ENCODE assay signal across 16 cellular contexts in the genomic region with DNA sequence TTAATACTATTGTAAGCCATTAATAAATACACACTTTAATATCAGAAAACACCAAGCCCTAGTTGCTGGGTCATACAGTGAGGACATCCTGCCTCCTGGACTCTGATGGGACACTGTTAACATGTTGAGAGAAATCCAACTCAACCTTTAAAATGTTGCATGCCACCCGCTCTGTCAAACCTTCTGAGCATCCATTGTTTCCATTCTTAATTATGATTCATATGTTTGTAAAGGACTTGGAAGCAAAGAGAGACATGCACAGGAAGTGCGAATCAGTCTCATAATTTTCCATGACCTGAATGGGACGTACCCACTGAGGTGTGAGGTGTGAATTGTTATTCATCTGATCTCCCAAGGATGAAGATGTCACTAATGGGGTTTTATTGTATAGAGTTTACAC.
DNase-seq lines count a peak whose midpoint lies in the region; FAIRE-seq and TF ChIP-seq lines count a peak whose summit lies in the region.
"Had no signal": no experiment of that assay in that cellular context is flagged by ENCODE, and none has a peak within 500 bp of the region (broad histone marks: within the 10 kb centered on the region; RNA-seq: fewer than 3 reads in every experiment).

No MANE protein-coding gene starts in this region.

- H3K27me3 ChIP-seq in bronchial epithelial cell (ENCODE audit: control insufficient read depth, insufficient read depth, low read length): no peaks in the 10 kb centered on the region

- H3K9me3 Mint-ChIP-seq in activated naive CD4-positive, alpha-beta T cell treated with anti-CD3 and anti-CD28 coated beads for 36 hours: no peaks in the 10 kb centered on the region

- DNase-seq in DMS53 (lab: John Stamatoyannopoulos, UW) (peak; percentile 41), Daoy (ENCODE audit: low read depth) (peak; percentile 7), bronchial epithelial cell (ENCODE audit: low read depth) (peak; percentile 55), urothelium cell line (ENCODE audit: low spot score) (no peak), mucosa of gallbladder (ENCODE audit: low spot score) (no peak)
- DNase-seq in activated naive CD4-positive, alpha-beta T cell treated with anti-CD3 and anti-CD28 coated beads for 36 hours: no peak
- DNase-seq: CD8-positive, alpha-beta T cell; COR-L47; GM23248 had no signal

- no peaks in the 10 kb centered on the region for H3K4me1 Mint-ChIP-seq in activated naive CD4-positive, alpha-beta T cell treated with anti-CD3 and anti-CD28 coated beads for 36 hours (ENCODE audit: low read depth)
- H3K4me1 Mint-ChIP-seq: CD14-positive monocyte had no signal

- CTCF ChIA-PET in activated naive CD4-positive, alpha-beta T cell treated with anti-CD3 and anti-CD28 coated beads for 36 hours (lab: Charles Lee): interaction anchor here (0.6 kb wide), 1 partner anchor 17 kb away, joined by 3 read pairs; no protein-coding TSS in a partner anchor

- peaks cover 5% of the 10 kb centered on the region for H3K27me3 Mint-ChIP-seq in activated naive CD4-positive, alpha-beta T cell treated with anti-CD3 and anti-CD28 coated beads for 36 hours (ENCODE audit: low read depth)

- intact Hi-C loops in activated naive CD4-positive, alpha-beta T cell treated with anti-CD3 and anti-CD28 coated beads for 36 hours (cut with micrococcal nuclease): no loop called here

- no peak for TF ChIP-seq CTCF in bronchial epithelial cell (IDR thresholded peaks at IDR 0.05; ENCODE audit: insufficient read depth, low read length, severe bottlenecking)

- no peaks in the 10 kb centered on the region for H3K36me3 ChIP-seq in bronchial epithelial cell (ENCODE audit: control insufficient read depth, insufficient read depth, low read length)

- H3K4me3 Mint-ChIP-seq in activated naive CD4-positive, alpha-beta T cell treated with anti-CD3 and anti-CD28 coated beads for 36 hours: no peak overlapping the region
- H3K4me3 Mint-ChIP-seq: CD14-positive monocyte; CD8-positive, alpha-beta T cell had no signal

- H3K36me3 Mint-ChIP-seq in activated naive CD4-positive, alpha-beta T cell treated with anti-CD3 and anti-CD28 coated beads for 36 hours (ENCODE audit: low read depth): no peaks in the 10 kb centered on the region
- H3K36me3 Mint-ChIP-seq: CD14-positive monocyte; CD8-positive, alpha-beta T cell had no signal

- H3K4me3 ChIP-seq in bronchial epithelial cell (ENCODE audit: low read depth, low read length): no peak overlapping the region
- H3K4me3 ChIP-seq: GM12878, GM23248 had no signal

- H3K27ac Mint-ChIP-seq in activated naive CD4-positive, alpha-beta T cell treated with anti-CD3 and anti-CD28 coated beads for 36 hours: no peak overlapping the region
- H3K27ac Mint-ChIP-seq: CD14-positive monocyte; CD8-positive, alpha-beta T cell had no signal

- FAIRE-seq in bronchial epithelial cell (lab: Jason Lieb, UNC) (no peak), urothelium cell line (lab: Jason Lieb, UNC) (peak; percentile 74)
- FAIRE-seq: D721Med, GM12878, GM18507, H54, HepG2, HTR-8/SVneo had no signal

Comparison
In these comparisons a context has a peak if more than half of its experiments do, and no peak if none do; other contexts are left out.
1. DNase-seq: peak in DMS53 (single experiment), Daoy (single experiment) and bronchial epithelial cell (single experiment); none in urothelium cell line (single experiment), activated naive CD4-positive, alpha-beta T cell treated with anti-CD3 and anti-CD28 coated beads for 36 hours (single experiment) and mucosa of gallbladder (single experiment).